Comparison of ENCODE assay signal across 30 cellular contexts in genomic region chr11:117454564-117454917, GRCh38.
"Had no signal": no experiment of that assay in that cellular context is flagged by ENCODE, and none has a peak within 500 bp of the region (broad histone marks: within the 10 kb centered on the region; RNA-seq: fewer than 3 reads in every experiment).

No MANE protein-coding gene starts in this region.

- H3K4me3 ChIP-seq: adrenal gland, body of pancreas, breast epithelium had no signal

- DNase-seq: activated B cell treated with CpG ODN at 0.5 μM for 24 hours; activated CD4-positive, alpha-beta memory T cell treated with anti-CD3 and anti-CD28 coated beads for 36 hours; activated CD4-positive, alpha-beta T cell treated with anti-CD3 and anti-CD28 coated beads for 4 hours; activated CD4-positive, alpha-beta T cell treated with anti-CD3 and anti-CD28 coated beads, Interleukin-2, amount 10 ng/mL, durations not matched to agents 24 days and 14 days; activated CD4-positive, alpha-beta T cell treated with anti-CD3 and anti-CD28 coated beads, Interleukin-2, amount 50 U/mL, for 1 hour; activated CD4-positive, alpha-beta T cell treated with anti-CD3 and anti-CD28 coated beads, Interleukin-2, amount 50 U/mL, for 4 hours; activated CD4-positive, CD25-positive, alpha-beta regulatory T cell treated with anti-CD3 and anti-CD28 coated beads, Interleukin-2, amount 50 U/mL, for 72 hours; activated CD8-positive, alpha-beta memory T cell treated with anti-CD3 and anti-CD28 coated beads, Interleukin-2, amount 50 U/mL, for 4 hours; activated CD8-positive, alpha-beta T cell treated with anti-CD3 and anti-CD28 coated beads for 36 hours; activated effector memory CD4-positive, alpha-beta T cell treated with anti-CD3 and anti-CD28 coated beads, Interleukin-2, amount 50 U/mL, for 16 hours; activated gamma-delta T cell treated with Interleukin-2 at 50 U/mL for 16 hours; activated naive CD4-positive, alpha-beta T cell; activated naive CD4-positive, alpha-beta T cell treated with anti-CD3 and anti-CD28 coated beads for 36 hours; activated naive CD8-positive, alpha-beta T cell treated with anti-CD3 and anti-CD28 coated beads for 36 hours; activated T-cell treated with anti-CD3 and anti-CD28 coated beads for 4 hours; activated T-cell treated with anti-CD3 and anti-CD28 coated beads, Interleukin-2, amount 50 U/mL, for 1 hour; activated T-cell treated with anti-CD3 and anti-CD28 coated beads, Interleukin-2, amount 50 U/mL, for 4 hours; activated T-cell treated with anti-CD3 and anti-CD28 coated beads, Interleukin-2, amount 50 U/mL, for 72 hours; adrenal gland; amniotic stem cell; aorta; body of pancreas; brain microvascular endothelial cell; central memory CD4-positive, alpha-beta T cell; T-helper 2 cell; T-helper 9 cell had no signal

- H3K27me3 ChIP-seq: adrenal gland, body of pancreas, brain microvascular endothelial cell, breast epithelium had no signal

- H3K9me3 ChIP-seq: adrenal gland had no signal

- ATAC-seq: activated CD8-positive, alpha-beta T cell treated with anti-CD3 and anti-CD28 coated beads for 36 hours; activated naive CD4-positive, alpha-beta T cell treated with anti-CD3 and anti-CD28 coated beads, Interleukin-2, amount 50 U/mL, for 72 hours; activated T-cell treated with anti-CD3 and anti-CD28 coated beads, Interleukin-2, amount 50 U/mL, for 4 hours; activated T-cell treated with anti-CD3 and anti-CD28 coated beads, Interleukin-2, amount 50 U/mL, for 72 hours; activated T-helper 17 cell treated with anti-CD3 and anti-CD28 coated beads, Interleukin-2, amount 50 U/mL, for 72 hours; body of pancreas had no signal

- H3K36me3 ChIP-seq: adrenal gland, brain microvascular endothelial cell, breast epithelium had no signal

- H3K4me1 ChIP-seq: adrenal gland, breast epithelium had no signal

- H3K27ac ChIP-seq: adrenal gland, body of pancreas, brain microvascular endothelial cell, breast epithelium, VCaP had no signal
